ENCODE assay signal across 27 cellular contexts in the genomic region with DNA sequence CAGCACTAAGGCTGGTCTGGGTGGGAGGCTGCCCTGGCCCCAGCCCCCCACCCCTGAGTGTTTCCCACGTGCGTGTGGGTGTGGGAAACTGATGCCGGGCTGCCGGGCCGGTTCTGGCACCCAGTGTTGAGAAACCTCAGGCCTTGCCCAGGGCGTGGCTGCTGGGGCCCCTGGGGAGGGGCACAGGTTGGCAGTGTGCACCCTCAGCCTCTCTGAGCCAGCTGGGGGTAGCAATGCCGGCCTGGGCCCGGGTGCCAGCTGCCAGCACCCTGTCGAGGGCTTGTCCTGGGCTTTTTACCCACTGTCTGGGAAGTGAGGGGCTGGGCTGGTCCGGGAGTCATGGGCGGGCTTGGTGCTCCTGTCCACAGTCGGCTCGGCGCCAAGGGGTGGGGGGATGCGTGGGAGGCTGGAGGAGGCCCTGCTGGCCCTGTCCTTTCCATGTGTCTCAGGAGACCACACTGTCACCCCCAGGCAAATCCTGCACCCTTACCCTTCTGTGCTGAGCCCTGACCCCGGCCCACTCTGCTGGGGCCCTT. TPM values are rescaled to one million over a fixed set of nuclear protein-coding genes. Genes with fewer than 3 reads are reported as not detected.
DNase-seq lines count a peak whose midpoint lies in the region; ATAC-seq, FAIRE-seq and TF ChIP-seq lines count a peak whose summit lies in the region.
"Had no signal": no experiment of that assay in that cellular context is flagged by ENCODE, and none has a peak within 500 bp of the region (broad histone marks: within the 10 kb centered on the region; RNA-seq: fewer than 3 reads in every experiment).

No MANE protein-coding gene starts in this region.

- no peaks in the 10 kb centered on the region for H3K27me3 Mint-ChIP-seq in MCF 10A (ENCODE audit: insufficient read depth, unreplicated experiment)
- no peaks in the 10 kb centered on the region for H3K27me3 Mint-ChIP-seq in CD8-positive, alpha-beta T cell (ENCODE audit: low read depth)
- H3K27me3 Mint-ChIP-seq: CD4-positive, alpha-beta memory T cell had no signal

- no peaks in the 10 kb centered on the region for H4K20me1 ChIP-seq in smooth muscle cell (ENCODE audit: low read depth)

- 100% methylated on average over 1 of the region's 16 CpGs; no CpG with 5 or more reads in 1 of the 2 donors for WGBS in esophagus squamous epithelium, 2 donors
- WGBS in suprapubic skin = 45% methylated on average over 6 of the region's 16 CpGs
- WGBS in smooth muscle cell (ENCODE audit: low lambda C conversion rate) = 80% methylated on average over 16 of the region's 16 CpGs

- intact Hi-C loops in MCF 10A (cut with micrococcal nuclease) = no loop called here
- intact Hi-C loops in esophagus squamous epithelium (cut with DNase I) = no loop called here
- intact Hi-C loops in lower lobe of right lung (cut with DNase I) = no loop called here
- intact Hi-C loops in CD8-positive, alpha-beta T cell (cut with DNase I, micrococcal nuclease) = no loop called here

- H3K27ac ChIP-seq in esophagus squamous epithelium = peak overlapping the region; percentile 75 to 90 (median 82)
- no peak overlapping the region for H3K27ac ChIP-seq in lower lobe of right lung
- H3K27ac ChIP-seq in suprapubic skin = peak overlapping the region; percentile 88
- no peak overlapping the region for H3K27ac ChIP-seq in CD8-positive, alpha-beta T cell (ENCODE audit: low read depth, low read length)
- H3K27ac ChIP-seq in smooth muscle cell (ENCODE audit: low read depth) = no peak overlapping the region
- H3K27ac ChIP-seq: body of pancreas, heart left ventricle, WERI-Rb-1 had no signal

- H2AFZ ChIP-seq in smooth muscle cell (ENCODE audit: low read depth) = no peak overlapping the region

- no peaks in the 10 kb centered on the region for H3F3A ChIP-seq in smooth muscle cell (ENCODE audit: low read depth)

- H3K9me3 ChIP-seq in esophagus squamous epithelium (no peaks in the 10 kb centered on the region), lower lobe of right lung (no peaks in the 10 kb centered on the region), suprapubic skin (no peaks in the 10 kb centered on the region), smooth muscle cell (replicated peaks; ENCODE audit: low read depth) (no peaks in the 10 kb centered on the region)
- no peaks in the 10 kb centered on the region for H3K9me3 ChIP-seq in CD8-positive, alpha-beta T cell (ENCODE audit: low read length)
- H3K9me3 ChIP-seq: body of pancreas, heart left ventricle, SK-N-SH had no signal

- H3K4me1 ChIP-seq in esophagus squamous epithelium (peaks cover 31 to 80% (median 51%) of the 10 kb centered on the region in 3 donors), lower lobe of right lung (peaks cover 12% of the 10 kb centered on the region), suprapubic skin (peaks cover 71% of the 10 kb centered on the region), smooth muscle cell (ENCODE audit: low read depth) (no peaks in the 10 kb centered on the region)
- no peaks in the 10 kb centered on the region for H3K4me1 ChIP-seq in CD8-positive, alpha-beta T cell (ENCODE audit: insufficient read depth, low read length)
- H3K4me1 ChIP-seq: body of pancreas, heart left ventricle had no signal

- DNase-seq in MCF 10A (ENCODE audit: unreplicated experiment) = peak; percentile 25
- no peak for DNase-seq in esophagus squamous epithelium (lab: John Stamatoyannopoulos, UW)
- DNase-seq in lower lobe of right lung = peak; percentile 67
- peak; percentile 68 to 77 for DNase-seq in suprapubic skin (ENCODE audit: low spot score in 2 of 2)
- DNase-seq in CD8-positive, alpha-beta T cell = no peak
- DNase-seq in frontal cortex (ENCODE audit: low spot score in 2 of 2) = no peak
- no peak for DNase-seq in smooth muscle cell (lab: John Stamatoyannopoulos, UW; ENCODE audit: unreplicated experiment)
- DNase-seq: activated effector memory CD4-positive, alpha-beta T cell treated with anti-CD3 and anti-CD28 coated beads, Interleukin-2, amount 50 U/mL, for 16 hours; body of pancreas; CD4-positive, alpha-beta memory T cell; HCEC 1CT; MM.1S; NCI-H1417 treated with DMSO at 0.1 percent for 48 hours; NCI-H510A; SK-N-SH; stimulated activated CD4-positive, alpha-beta T cell treated with anti-CD3 and anti-CD28 coated beads, Interleukin-1b, Interleukin-23, amount 100 ng/mL, for 48 hours; WERI-Rb-1 had no signal

- TF ChIP-seq CTCF in MCF 10A (IDR thresholded peaks at IDR 0.05; ENCODE audit: unreplicated experiment) = no peak
- no peak for TF ChIP-seq CTCF in esophagus squamous epithelium (IDR thresholded peaks at IDR 0.05)
- no peak for TF ChIP-seq CTCF in lower lobe of right lung (IDR thresholded peaks at IDR 0.05)
- no peak for TF ChIP-seq CTCF in suprapubic skin (IDR thresholded peaks at IDR 0.05)
- no peak for TF ChIP-seq CTCF in CD8-positive, alpha-beta T cell (IDR thresholded peaks at IDR 0.05)
- no peak for TF ChIP-seq CTCF in smooth muscle cell (IDR thresholded peaks at IDR 0.05; ENCODE audit: borderline replicate concordance, insufficient read depth, poor library complexity, severe bottlenecking)

- no peaks in the 10 kb centered on the region for H3K36me3 Mint-ChIP-seq in MCF 10A (ENCODE audit: insufficient read depth, unreplicated experiment)
- H3K36me3 Mint-ChIP-seq in CD8-positive, alpha-beta T cell = no peaks in the 10 kb centered on the region
- H3K36me3 Mint-ChIP-seq: CD4-positive, alpha-beta memory T cell; stimulated activated effector memory CD8-positive, alpha-beta T cell treated with anti-CD3 and anti-CD28 coated beads, Interleukin-12 subunit alpha, Interleukin-12 subunit beta, amount 100 ng/mL, for 72 hours had no signal

- no TSS peak for BruUV-seq in MCF 10A (replicated peaks; lab: Mats Ljungman, UMichigan)

- no peak overlapping the region for H3K4me3 ChIP-seq in esophagus squamous epithelium
- H3K4me3 ChIP-seq in lower lobe of right lung = no peak overlapping the region
- no peak overlapping the region for H3K4me3 ChIP-seq in suprapubic skin
- no peak overlapping the region for H3K4me3 ChIP-seq in CD8-positive, alpha-beta T cell (ENCODE audit: low read depth, low read length)
- H3K4me3 ChIP-seq in smooth muscle cell = no peak overlapping the region
- H3K4me3 ChIP-seq: body of pancreas, heart left ventricle, K562 had no signal

- FAIRE-seq in frontal cortex (lab: Jason Lieb, UNC) = no peak
- FAIRE-seq: K562, RCC 7860 had no signal

- peaks cover 0 to 3% (median 0%) of the 10 kb centered on the region in 4 donors for H3K27me3 ChIP-seq in esophagus squamous epithelium
- no peaks in the 10 kb centered on the region for H3K27me3 ChIP-seq in lower lobe of right lung (ENCODE audit: low read depth)
- peaks cover 2% of the 10 kb centered on the region for H3K27me3 ChIP-seq in suprapubic skin
- no peaks in the 10 kb centered on the region for H3K27me3 ChIP-seq in CD8-positive, alpha-beta T cell (ENCODE audit: insufficient read depth, low read length)
- H3K27me3 ChIP-seq in smooth muscle cell (ENCODE audit: low read depth) = no peaks in the 10 kb centered on the region
- H3K27me3 ChIP-seq: body of pancreas had no signal

- H3K4me1 Mint-ChIP-seq in MCF 10A (ENCODE audit: insufficient read depth, unreplicated experiment) = peaks cover 8% of the 10 kb centered on the region
- no peaks in the 10 kb centered on the region for H3K4me1 Mint-ChIP-seq in CD8-positive, alpha-beta T cell (ENCODE audit: low read depth)
- H3K4me1 Mint-ChIP-seq: CD4-positive, alpha-beta memory T cell; stimulated activated effector memory CD8-positive, alpha-beta T cell treated with anti-CD3 and anti-CD28 coated beads, Interleukin-12 subunit alpha, Interleukin-12 subunit beta, amount 100 ng/mL, for 72 hours had no signal

- H3K9me3 Mint-ChIP-seq in MCF 10A (ENCODE audit: unreplicated experiment) = no peaks in the 10 kb centered on the region
- H3K9me3 Mint-ChIP-seq in CD8-positive, alpha-beta T cell = no peaks in the 10 kb centered on the region
- H3K9me3 Mint-ChIP-seq: CD4-positive, alpha-beta memory T cell; stimulated activated effector memory CD8-positive, alpha-beta T cell treated with anti-CD3 and anti-CD28 coated beads, Interleukin-12 subunit alpha, Interleukin-12 subunit beta, amount 100 ng/mL, for 72 hours had no signal

- CTCF ChIA-PET in MCF 10A (lab: Yijun Ruan, JAX) = interaction anchor here (0.5 to 1.3 kb wide), 3 partner anchors 22 to 344 kb away, joined by 3 to 4 read pairs (median 4); no protein-coding TSS in a partner anchor
- CTCF ChIA-PET in CD8-positive, alpha-beta T cell (lab: Charles Lee) = no interaction called here

- ATAC-seq in lower lobe of right lung (peak; percentile 39 to 60), GM18517 (IDR thresholded peaks at IDR 0.05; ENCODE audit: unreplicated experiment) (no peak)
- no peak for ATAC-seq in CD8-positive, alpha-beta T cell
- ATAC-seq: body of pancreas; heart left ventricle; K562; stimulated activated effector memory CD8-positive, alpha-beta T cell treated with anti-CD3 and anti-CD28 coated beads, Interleukin-12 subunit alpha, Interleukin-12 subunit beta, amount 100 ng/mL, for 72 hours had no signal

- no peak overlapping the region for H3K4me2 ChIP-seq in smooth muscle cell
- H3K4me2 ChIP-seq: SK-N-SH had no signal

- peak overlapping the region; percentile 23 for H3K27ac Mint-ChIP-seq in MCF 10A (ENCODE audit: low read depth, unreplicated experiment)
- H3K27ac Mint-ChIP-seq in CD8-positive, alpha-beta T cell = no peak overlapping the region
- H3K27ac Mint-ChIP-seq: CD4-positive, alpha-beta memory T cell; stimulated activated effector memory CD8-positive, alpha-beta T cell treated with anti-CD3 and anti-CD28 coated beads, Interleukin-12 subunit alpha, Interleukin-12 subunit beta, amount 100 ng/mL, for 72 hours had no signal

- H3K4me3 Mint-ChIP-seq in MCF 10A (ENCODE audit: unreplicated experiment) = no peak overlapping the region
- H3K4me3 Mint-ChIP-seq in CD8-positive, alpha-beta T cell = no peak overlapping the region
- H3K4me3 Mint-ChIP-seq: CD4-positive, alpha-beta memory T cell; stimulated activated effector memory CD8-positive, alpha-beta T cell treated with anti-CD3 and anti-CD28 coated beads, Interleukin-12 subunit alpha, Interleukin-12 subunit beta, amount 100 ng/mL, for 72 hours had no signal

- no peak for TF ChIP-seq EP300 in suprapubic skin (IDR thresholded peaks at IDR 0.05)

- H3K9ac ChIP-seq in smooth muscle cell (ENCODE audit: low read depth) = no peak overlapping the region
- H3K9ac ChIP-seq: SK-N-SH had no signal

- POLR2A ChIA-PET in MCF 10A (lab: Yijun Ruan, JAX) = interaction anchor here (0.6 to 1.4 kb wide), 2 partner anchors 21 to 23 kb away, joined by 3 to 5 read pairs; no protein-coding TSS in a partner anchor
- POLR2A ChIA-PET in CD8-positive, alpha-beta T cell (lab: Charles Lee) = no interaction called here

- no peak for TF ChIP-seq POLR2A in esophagus squamous epithelium (IDR thresholded peaks at IDR 0.05)
- no peak for TF ChIP-seq POLR2A in suprapubic skin (IDR thresholded peaks at IDR 0.05)

- H3K36me3 ChIP-seq in esophagus squamous epithelium = no peaks in the 10 kb centered on the region
- H3K36me3 ChIP-seq in lower lobe of right lung = no peaks in the 10 kb centered on the region
- H3K36me3 ChIP-seq in suprapubic skin = no peaks in the 10 kb centered on the region
- H3K36me3 ChIP-seq in CD8-positive, alpha-beta T cell (ENCODE audit: insufficient read depth, low read length) = no peaks in the 10 kb centered on the region
- H3K36me3 ChIP-seq in smooth muscle cell (ENCODE audit: low read depth) = no peaks in the 10 kb centered on the region
- H3K36me3 ChIP-seq: heart left ventricle, WERI-Rb-1 had no signal

- H3K79me2 ChIP-seq in smooth muscle cell (ENCODE audit: low read depth) = no peaks in the 10 kb centered on the region

RNA-seq across cellular contexts. Expression of gene ASPG, which starts 15.7 kb away (rescaled TPM):
- total RNA-seq in MCF 10A (2022) = 0.05 and 0.12 TPM in 2 replicates
- 10 to 100 TPM; 12.2 to 78.2 (median 40.8) TPM for total RNA-seq in esophagus squamous epithelium
- 4.6 TPM for total RNA-seq in lower lobe of right lung
- total RNA-seq in suprapubic skin = 10 to 100 TPM; 26.0 to 38.5 (median 28.2) TPM
- not detected for total RNA-seq in CD8-positive, alpha-beta T cell
- total RNA-seq in frontal cortex = 0.41 TPM
- total RNA-seq in smooth muscle cell = 0.18 and 0.49 TPM in 2 replicates
- 0.47 and 1.2 TPM in 2 replicates for polyA plus RNA-seq in smooth muscle cell
- total RNA-seq: CD4-positive, alpha-beta memory T cell; G401; lung microvascular endothelial cell; myocyte; osteocyte; T-helper 2 cell treated with Interferon-gamma antibody and Interleukin-4, amounts not matched to agents 100 ng/mL and 5 ng/mL, for 36 hours had no signal
- polyA plus RNA-seq: CD4-positive, alpha-beta memory T cell; K562; SK-N-SH had no signal

RNA-seq across cellular contexts. Expression of gene KIF26A, which starts 37.2 kb away (rescaled TPM):
- total RNA-seq in MCF 10A (2022) (0.26 and 0.39 TPM in 2 replicates), esophagus squamous epithelium (1 to 10 TPM in 2 of 4 donors, under 1 TPM in 2; 0.80 to 2.7 (median 0.96) TPM), lower lobe of right lung (4.4 TPM), suprapubic skin (1 to 10 TPM; 2.1 to 6.1 (median 4.6) TPM), frontal cortex (13.0 TPM), smooth muscle cell (4.4 and 5.9 TPM in 2 replicates)
- total RNA-seq in CD8-positive, alpha-beta T cell = under 1 TPM; 0.25 to 0.33 TPM
- polyA plus RNA-seq in smooth muscle cell = 4.0 and 4.4 TPM in 2 replicates
- total RNA-seq: myocyte had no signal
- polyA plus RNA-seq: K562 had no signal

Comparison
In these comparisons a context has a peak if more than half of its experiments do, and no peak if none do; other contexts are left out.
1. DNase-seq: peak in MCF 10A (single experiment), lower lobe of right lung (single experiment) and suprapubic skin (2 of 2); none in esophagus squamous epithelium (single experiment), CD8-positive, alpha-beta T cell (0 of 7), frontal cortex (0 of 2) and smooth muscle cell (single experiment).
2. H3K27ac ChIP-seq: peak in esophagus squamous epithelium (4 of 4) and suprapubic skin (single experiment); none in lower lobe of right lung (single experiment), CD8-positive, alpha-beta T cell (single experiment) and smooth muscle cell (single experiment).
3. ATAC-seq: peak in lower lobe of right lung (2 of 2); none in CD8-positive, alpha-beta T cell (single experiment) and GM18517 (single experiment).